In the genomic region with DNA sequence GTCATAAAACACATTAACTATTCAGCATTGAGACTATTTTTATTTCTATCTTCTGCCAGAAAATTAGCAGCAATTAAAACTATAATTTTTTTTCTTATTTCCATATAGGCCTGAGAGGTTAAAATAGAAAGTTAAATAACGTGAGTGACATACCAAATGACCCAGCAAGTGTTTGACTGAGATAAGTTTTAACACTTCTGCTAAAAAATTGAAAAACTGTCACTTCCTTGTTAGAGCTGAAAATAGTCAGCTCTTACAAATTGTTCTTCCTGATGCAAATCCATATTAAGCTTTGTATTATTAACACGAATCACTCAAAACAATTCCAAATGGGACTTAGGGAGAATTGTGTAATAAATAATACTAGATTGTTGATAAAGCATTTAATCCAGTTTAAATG, we compare ENCODE assay signal across 13 cellular contexts.
"Had no signal": no experiment of that assay in that cellular context is flagged by ENCODE, and none has a peak within 500 bp of the region (broad histone marks: within the 10 kb centered on the region; RNA-seq: fewer than 3 reads in every experiment).

No MANE protein-coding gene starts in this region.

- H3K9me3 Mint-ChIP-seq: nephron progenitor cell had no signal

- DNase-seq: activated T-cell treated with anti-CD3 and anti-CD28 coated beads, Interleukin-2, amount 50 U/mL, for 1 hour; amygdala; brain microvascular endothelial cell; foreskin melanocyte; head of caudate nucleus; nephron progenitor cell; sigmoid colon; stimulated activated CD4-positive, alpha-beta T cell treated with anti-CD3 and anti-CD28 coated beads, Interleukin-2, amount 100 ng/mL, for 48 hours; stimulated activated naive CD4-positive, alpha-beta T cell treated with Interleukin-2 at 50 U/mL for 16 hours; trophoblast cell had no signal

- H3K4me3 Mint-ChIP-seq: activated naive CD8-positive, alpha-beta T cell; nephron progenitor cell had no signal

- FAIRE-seq: islet of Langerhans had no signal

- H3K27ac Mint-ChIP-seq: activated naive CD8-positive, alpha-beta T cell had no signal

- H3K27me3 ChIP-seq: brain microvascular endothelial cell, sigmoid colon had no signal

- ATAC-seq: left lobe of liver had no signal

- H3K27ac ChIP-seq: brain microvascular endothelial cell, sigmoid colon had no signal

- H3K36me3 ChIP-seq: brain microvascular endothelial cell, sigmoid colon had no signal

- H3K9me3 ChIP-seq: sigmoid colon had no signal

- H3K4me3 ChIP-seq: sigmoid colon had no signal

- H3K4me1 Mint-ChIP-seq: nephron progenitor cell had no signal

- H3K4me1 ChIP-seq: sigmoid colon had no signal
